In the genomic region with DNA sequence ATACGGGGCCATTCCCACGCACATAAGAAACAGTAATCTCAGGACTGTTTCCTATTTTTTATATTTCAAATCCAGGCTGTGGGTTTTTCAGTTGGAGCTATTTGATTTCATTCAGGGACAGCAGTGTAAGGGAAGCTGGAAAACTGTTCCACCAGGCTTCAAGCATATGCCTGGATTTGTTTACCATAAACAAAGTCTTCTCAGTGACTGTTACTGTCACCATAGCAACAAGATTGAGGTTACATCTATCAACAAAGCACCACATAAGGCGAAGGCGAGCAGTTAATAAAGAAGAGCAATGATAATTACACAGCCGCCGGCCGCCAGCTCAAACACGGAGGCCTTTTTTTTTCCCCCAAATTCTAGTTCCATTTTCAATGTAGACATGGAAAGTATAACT, we compare ENCODE assay signal across 15 cellular contexts.
DNase-seq lines count a peak whose midpoint lies in the region; ATAC-seq and TF ChIP-seq lines count a peak whose summit lies in the region.
"Had no signal": no experiment of that assay in that cellular context is flagged by ENCODE, and none has a peak within 500 bp of the region (broad histone marks: within the 10 kb centered on the region; RNA-seq: fewer than 3 reads in every experiment).

No MANE protein-coding gene starts in this region.

- no peak for TF ChIP-seq CTCF in hepatocyte (IDR thresholded peaks at IDR 0.05; ENCODE audit: poor library complexity)

- CTCF ChIA-PET in CD8-positive, alpha-beta memory T cell (lab: Charles Lee) = no interaction called here

- H3K27ac ChIP-seq in hepatocyte = no peak overlapping the region
- no peak overlapping the region for H3K27ac ChIP-seq in CD8-positive, alpha-beta memory T cell (ENCODE audit: low read depth, low read length)
- H3K27ac ChIP-seq: epithelial cell of prostate had no signal

- no peak for ATAC-seq in GM18502 (IDR thresholded peaks at IDR 0.05; ENCODE audit: poor library complexity, unreplicated experiment)
- no peak for ATAC-seq in GM19397 (IDR thresholded peaks at IDR 0.05; ENCODE audit: unreplicated experiment)
- ATAC-seq: stimulated activated naive CD8-positive, alpha-beta T cell treated with anti-CD3 and anti-CD28 coated beads, Interleukin-15, amount 100 ng/mL, for 72 hours had no signal

- no peaks in the 10 kb centered on the region for H4K20me1 ChIP-seq in hepatocyte (ENCODE audit: insufficient read depth, poor library complexity, severe bottlenecking)

- POLR2A ChIA-PET in CD8-positive, alpha-beta memory T cell (lab: Charles Lee) = no interaction called here

- no peak overlapping the region for H3K4me3 ChIP-seq in hepatocyte
- no peak overlapping the region for H3K4me3 ChIP-seq in CD8-positive, alpha-beta memory T cell (ENCODE audit: low read length)

- no peaks in the 10 kb centered on the region for H3K36me3 ChIP-seq in hepatocyte (replicated peaks; ENCODE audit: insufficient read depth, low read depth)
- H3K36me3 ChIP-seq in CD8-positive, alpha-beta memory T cell (ENCODE audit: insufficient read depth, low read length) = no peaks in the 10 kb centered on the region

- H3K27me3 ChIP-seq in hepatocyte = no peaks in the 10 kb centered on the region
- H3K27me3 ChIP-seq in CD8-positive, alpha-beta memory T cell (ENCODE audit: insufficient read depth, low read length, poor library complexity, severe bottlenecking) = no peaks in the 10 kb centered on the region

- H3K4me3 Mint-ChIP-seq in CD8-positive, alpha-beta memory T cell = no peak overlapping the region
- H3K4me3 Mint-ChIP-seq: stimulated activated naive CD8-positive, alpha-beta T cell treated with anti-CD3 and anti-CD28 coated beads, Interleukin-15, amount 100 ng/mL, for 72 hours; T-helper 1 cell treated with Interleukin-12 subunit alpha and Interleukin-12 subunit beta and Interleukin-4 antibody, amounts not matched to agents 30 μg/mL and 1 μg/mL, for 36 hours had no signal

- no peaks in the 10 kb centered on the region for H3K9me2 ChIP-seq in hepatocyte (replicated peaks; ENCODE audit: insufficient read depth)

- H3K27me3 Mint-ChIP-seq in CD8-positive, alpha-beta memory T cell = no peaks in the 10 kb centered on the region
- H3K27me3 Mint-ChIP-seq: stimulated activated naive CD8-positive, alpha-beta T cell treated with anti-CD3 and anti-CD28 coated beads, Interleukin-15, amount 100 ng/mL, for 72 hours had no signal

- H2AFZ ChIP-seq in hepatocyte = peak overlapping the region; percentile 6

- peak; percentile 96 for DNase-seq in COR-L47 (lab: John Stamatoyannopoulos, UW)
- peak in 2 of 3 experiments; percentile 61 to 90 for DNase-seq in NCI-H1417 (lab: John Stamatoyannopoulos, UW)
- DNase-seq in NCI-H748 treated with DMSO at 0.1 percent for 48 hours (lab: John Stamatoyannopoulos, UW) = peak; percentile 96
- peak; percentile 28 for DNase-seq in hepatocyte (ENCODE audit: low spot score)
- DNase-seq in stimulated activated CD4-positive, alpha-beta T cell treated with anti-CD3 and anti-CD28 coated beads, Interleukin-12 subunit alpha, Interleukin-12 subunit beta, amount 100 ng/mL, for 4 hours = no peak
- no peak for DNase-seq in CD8-positive, alpha-beta memory T cell
- DNase-seq: activated gamma-delta T cell treated with Interleukin-2 at 50 U/mL for 16 hours; aorta; GF-D8; MV-4-11; stimulated activated naive CD8-positive, alpha-beta T cell treated with anti-CD3 and anti-CD28 coated beads, Interleukin-15, amount 100 ng/mL, for 72 hours had no signal

- H3K4me1 Mint-ChIP-seq in CD8-positive, alpha-beta memory T cell = no peaks in the 10 kb centered on the region
- H3K4me1 Mint-ChIP-seq: stimulated activated naive CD8-positive, alpha-beta T cell treated with anti-CD3 and anti-CD28 coated beads, Interleukin-15, amount 100 ng/mL, for 72 hours had no signal

- no peaks in the 10 kb centered on the region for H3K4me1 ChIP-seq in hepatocyte (ENCODE audit: insufficient read depth)
- no peaks in the 10 kb centered on the region for H3K4me1 ChIP-seq in CD8-positive, alpha-beta memory T cell (ENCODE audit: insufficient read depth, low read length)

- 79% methylated on average over 8 of the region's 8 CpGs for WGBS in hepatocyte (ENCODE audit: low lambda C conversion rate, missing lambda C conversion rate)

- no peaks in the 10 kb centered on the region for H3K9me3 ChIP-seq in hepatocyte (ENCODE audit: low read depth)
- H3K9me3 ChIP-seq in CD8-positive, alpha-beta memory T cell (ENCODE audit: low read length) = no peaks in the 10 kb centered on the region

- no peaks in the 10 kb centered on the region for H3K79me2 ChIP-seq in hepatocyte

- H3K4me2 ChIP-seq in hepatocyte = no peak overlapping the region

- H3K9me3 Mint-ChIP-seq in CD8-positive, alpha-beta memory T cell = peaks cover 0 to 9% (median 4%) of the 10 kb centered on the region in 5 donors

- H3K36me3 Mint-ChIP-seq in CD8-positive, alpha-beta memory T cell = no peaks in the 10 kb centered on the region

- no peak overlapping the region for H3K27ac Mint-ChIP-seq in CD8-positive, alpha-beta memory T cell
- H3K27ac Mint-ChIP-seq: stimulated activated naive CD8-positive, alpha-beta T cell treated with anti-CD3 and anti-CD28 coated beads, Interleukin-15, amount 100 ng/mL, for 72 hours; T-helper 1 cell treated with Interleukin-12 subunit alpha and Interleukin-12 subunit beta and Interleukin-4 antibody, amounts not matched to agents 30 μg/mL and 1 μg/mL, for 36 hours had no signal

Comparison
In these comparisons a context has a peak if more than half of its experiments do, and no peak if none do; other contexts are left out.
1. DNase-seq: peak in COR-L47 (single experiment), NCI-H1417 (2 of 3), NCI-H748 treated with DMSO at 0.1 percent for 48 hours (single experiment) and hepatocyte (single experiment); none in stimulated activated CD4-positive, alpha-beta T cell treated with anti-CD3 and anti-CD28 coated beads, Interleukin-12 subunit alpha, Interleukin-12 subunit beta, amount 100 ng/mL, for 4 hours (single experiment) and CD8-positive, alpha-beta memory T cell (0 of 5).